8 cellular contexts compared by ENCODE assay signal in genomic region chr1:119139393-119139792, GRCh38. TPM values are rescaled to one million over a fixed set of nuclear protein-coding genes. Genes with fewer than 3 reads are reported as not detected.
DNase-seq lines count a peak whose midpoint lies in the region; ATAC-seq and TF ChIP-seq lines count a peak whose summit lies in the region.

No MANE protein-coding gene starts in this region.

- no peaks in the 10 kb centered on the region for H3K27me3 Mint-ChIP-seq in T-helper 2 cell treated with Interferon-gamma antibody and Interleukin-4, amounts not matched to agents 5 μg/mL and 100 μg/mL, for 36 hours (ENCODE audit: low read depth)

- H3K4me3 Mint-ChIP-seq in T-helper 2 cell treated with Interferon-gamma antibody and Interleukin-4, amounts not matched to agents 5 μg/mL and 100 μg/mL, for 36 hours, result no peak overlapping the region

- no peaks in the 10 kb centered on the region for H3K9me3 ChIP-seq in iPS-18c (ENCODE audit: control insufficient read depth, insufficient read depth, low read length)
- H3K9me3 ChIP-seq in thoracic aorta, result no peaks in the 10 kb centered on the region

- peak overlapping the region; percentile 96 to 97 for H3K27ac ChIP-seq in thoracic aorta

- ATAC-seq in HG02943 (IDR thresholded peaks at IDR 0.05; ENCODE audit: low read depth, unreplicated experiment) (peak; percentile 27), thoracic aorta (ENCODE audit: insufficient number of reproducible peaks, low FRiP score, low read depth) (no peak)

- H3K27ac Mint-ChIP-seq in T-helper 2 cell treated with Interferon-gamma antibody and Interleukin-4, amounts not matched to agents 5 μg/mL and 100 μg/mL, for 36 hours, result no peak overlapping the region

- H3K4me1 Mint-ChIP-seq in T-helper 2 cell treated with Interferon-gamma antibody and Interleukin-4, amounts not matched to agents 5 μg/mL and 100 μg/mL, for 36 hours (ENCODE audit: low read depth), result peaks cover 18% of the 10 kb centered on the region

- peaks cover 11% of the 10 kb centered on the region for H3K36me3 Mint-ChIP-seq in T-helper 2 cell treated with Interferon-gamma antibody and Interleukin-4, amounts not matched to agents 5 μg/mL and 100 μg/mL, for 36 hours (ENCODE audit: low read depth)

- no peaks in the 10 kb centered on the region for H3K27me3 ChIP-seq in thoracic aorta (replicated peaks; ENCODE audit: insufficient read depth)

- DNase-seq in activated CD4-positive, alpha-beta T cell treated with anti-CD3 and anti-CD28 coated beads for 4 hours, result peak; percentile 29 to 32
- DNase-seq in activated CD4-positive, alpha-beta T cell treated with anti-CD3 and anti-CD28 coated beads for 1 hour, result no peak
- peak; percentile 6 for DNase-seq in T-helper 2 cell treated with Interferon-gamma antibody and Interleukin-4, amounts not matched to agents 5 μg/mL and 100 μg/mL, for 36 hours (ENCODE audit: low spot score)
- DNase-seq in thoracic aorta (ENCODE audit: low spot score) (no peak), AG08395 (ENCODE audit: low spot score) (no peak), D341Med (ENCODE audit: low spot score) (no peak)

- H3K4me1 ChIP-seq in thoracic aorta (ENCODE audit: control insufficient read depth in 1 of 2, low read depth in 2 of 2), result peaks cover 13 to 15% of the 10 kb centered on the region in 2 donors

- H3K36me3 ChIP-seq in thoracic aorta, result no peaks in the 10 kb centered on the region

- TF ChIP-seq CTCF in thoracic aorta (IDR thresholded peaks at IDR 0.05), result no peak

- no peaks in the 10 kb centered on the region for H3K9me3 Mint-ChIP-seq in T-helper 2 cell treated with Interferon-gamma antibody and Interleukin-4, amounts not matched to agents 5 μg/mL and 100 μg/mL, for 36 hours

- H3K4me3 ChIP-seq in iPS-18c (ENCODE audit: insufficient read depth, low read depth, low read length) (peak overlapping the region; percentile 82), thoracic aorta (peak overlapping the region; percentile 85)

RNA-seq across cellular contexts. Expression of gene WARS2, which starts 1.1 kb away (rescaled TPM):
- total RNA-seq in thoracic aorta, result 10 to 100 TPM; 11.1 to 13.8 TPM

Comparison
In these comparisons a context has a peak if more than half of its experiments do, and no peak if none do; other contexts are left out.
1. DNase-seq: peak in activated CD4-positive, alpha-beta T cell treated with anti-CD3 and anti-CD28 coated beads for 4 hours (2 of 2) and T-helper 2 cell treated with Interferon-gamma antibody and Interleukin-4, amounts not matched to agents 5 μg/mL and 100 μg/mL, for 36 hours (single experiment); none in activated CD4-positive, alpha-beta T cell treated with anti-CD3 and anti-CD28 coated beads for 1 hour (single experiment), thoracic aorta (single experiment), AG08395 (single experiment) and D341Med (single experiment).